ENCODE assay signal across 8 cellular contexts in genomic region chr13:84917252-84917878, GRCh38.
DNase-seq lines count a peak whose midpoint lies in the region; ATAC-seq, FAIRE-seq and TF ChIP-seq lines count a peak whose summit lies in the region.

No MANE protein-coding gene starts in this region.

- ATAC-seq in CD4-positive, alpha-beta T cell (ENCODE audit: poor library complexity): no peak

- no peaks in the 10 kb centered on the region for H3K36me3 Mint-ChIP-seq in activated CD4-positive, alpha-beta T cell treated with anti-CD3 and anti-CD28 coated beads, Interleukin-2, amount 10 ng/mL, durations not matched to agents 7 days and 5 days (ENCODE audit: low read depth)
- no peaks in the 10 kb centered on the region for H3K36me3 Mint-ChIP-seq in CD4-positive, alpha-beta T cell (ENCODE audit: low read depth)

- peak; percentile 8 for DNase-seq in NOMO-1 treated with DMSO at 0.1 percent for 48 hours (lab: John Stamatoyannopoulos, UW; ENCODE audit: unreplicated experiment)
- no peak for DNase-seq in NOMO-1 treated with dmso at 0.1 percent for 144 hours (lab: John Stamatoyannopoulos, UW; ENCODE audit: unreplicated experiment)
- DNase-seq in endothelial cell of umbilical vein (ENCODE audit: low read depth, low spot score): peak; percentile 16
- no peak for DNase-seq in transverse colon
- DNase-seq in posterior cingulate gyrus: no peak
- DNase-seq in activated CD4-positive, alpha-beta T cell treated with anti-CD3 and anti-CD28 coated beads, Interleukin-2, amount 10 ng/mL, durations not matched to agents 7 days and 5 days: no peak
- DNase-seq in CD4-positive, alpha-beta T cell: no peak

- CTCF ChIA-PET in endothelial cell of umbilical vein (lab: Charles Lee): no interaction called here
- CTCF ChIA-PET in activated CD4-positive, alpha-beta T cell treated with anti-CD3 and anti-CD28 coated beads, Interleukin-2, amount 10 ng/mL, durations not matched to agents 7 days and 5 days (lab: Charles Lee): no interaction called here
- CTCF ChIA-PET in CD4-positive, alpha-beta T cell (lab: Charles Lee): no interaction called here

- H3K27me3 ChIP-seq in OCI-LY1 (ENCODE audit: insufficient read depth, low read length): no peaks in the 10 kb centered on the region
- no peaks in the 10 kb centered on the region for H3K27me3 ChIP-seq in endothelial cell of umbilical vein (ENCODE audit: control insufficient read depth in 2 of 2, insufficient read depth in 2 of 2, low read length in 2 of 2)
- no peaks in the 10 kb centered on the region for H3K27me3 ChIP-seq in transverse colon
- no peaks in the 10 kb centered on the region for H3K27me3 ChIP-seq in CD4-positive, alpha-beta T cell (ENCODE audit: control insufficient read depth, insufficient read depth, low read length)

- no peak for FAIRE-seq in endothelial cell of umbilical vein (lab: Jason Lieb, UNC)

- H3K27ac Mint-ChIP-seq in activated CD4-positive, alpha-beta T cell treated with anti-CD3 and anti-CD28 coated beads, Interleukin-2, amount 10 ng/mL, durations not matched to agents 7 days and 5 days: no peak overlapping the region
- H3K27ac Mint-ChIP-seq in CD4-positive, alpha-beta T cell: no peak overlapping the region

- H3K36me3 ChIP-seq in OCI-LY1 (ENCODE audit: insufficient read depth, low read length) (no peaks in the 10 kb centered on the region), endothelial cell of umbilical vein (ENCODE audit: control insufficient read depth in 2 of 2, extremely low read depth in 1 of 2, insufficient read depth in 2 of 2, low read length in 2 of 2) (no peaks in the 10 kb centered on the region), transverse colon (no peaks in the 10 kb centered on the region)

- no peaks in the 10 kb centered on the region for H3K9me1 ChIP-seq in endothelial cell of umbilical vein (replicated peaks; ENCODE audit: control insufficient read depth, extremely low read depth, insufficient read depth, low read length)

- no peaks in the 10 kb centered on the region for H3K9me3 Mint-ChIP-seq in activated CD4-positive, alpha-beta T cell treated with anti-CD3 and anti-CD28 coated beads, Interleukin-2, amount 10 ng/mL, durations not matched to agents 7 days and 5 days
- no peaks in the 10 kb centered on the region for H3K9me3 Mint-ChIP-seq in CD4-positive, alpha-beta T cell

- in situ Hi-C loops in transverse colon (cut with MboI; ENCODE audit: low pct_ligation_motif_present in 1 of 4, low pct_unique_long_range_greater_than_20kb in 1 of 4, low sequenced_read_pairs in 3 of 4): loop anchor here in 2 of 4 donors (10.0 kb wide), 1 partner anchor 887 kb away; no protein-coding TSS in a partner anchor

- no peak overlapping the region for H3K27ac ChIP-seq in OCI-LY1 (ENCODE audit: low read depth, low read length, poor library complexity, severe bottlenecking)
- H3K27ac ChIP-seq in endothelial cell of umbilical vein (ENCODE audit: insufficient read depth, low read depth, low read length): no peak overlapping the region
- H3K27ac ChIP-seq in transverse colon: no peak overlapping the region
- no peak overlapping the region for H3K27ac ChIP-seq in CD4-positive, alpha-beta T cell (ENCODE audit: low read depth, low read length)

- intact Hi-C loops in endothelial cell of umbilical vein (cut with micrococcal nuclease): loop anchor here (1.0 to 5.0 kb wide), 2 partner anchors 889 to 910 kb away; no protein-coding TSS in a partner anchor
- intact Hi-C loops in transverse colon (cut with DNase I; ENCODE audit: low total_unique reads): loop anchor here (10.0 kb wide), 1 partner anchor 887 kb away; no protein-coding TSS in a partner anchor
- intact Hi-C loops in posterior cingulate gyrus (cut with DNase I): loop anchor here (1.0 kb wide), 1 partner anchor 889 kb away; no protein-coding TSS in a partner anchor
- intact Hi-C loops in CD4-positive, alpha-beta T cell (cut with DNase I, micrococcal nuclease): no loop called here

- no peak overlapping the region for H3K4me3 ChIP-seq in OCI-LY1 (ENCODE audit: low read depth, low read length, poor library complexity, severe bottlenecking)
- no peak overlapping the region for H3K4me3 ChIP-seq in endothelial cell of umbilical vein (replicated peaks in 1 of 3; ENCODE audit: insufficient read depth in 1 of 3, low read depth in 1 of 3, low read length in 3 of 3)
- peak overlapping the region in 1 of 4 donors; percentile 2 for H3K4me3 ChIP-seq in transverse colon

- H3K9ac ChIP-seq in OCI-LY1 (ENCODE audit: low read length) (no peak overlapping the region), endothelial cell of umbilical vein (replicated peaks; ENCODE audit: extremely low read depth, insufficient read depth, low read length) (no peak overlapping the region)

- no peak overlapping the region for H3K4me2 ChIP-seq in OCI-LY1 (ENCODE audit: low read length)
- no peak overlapping the region for H3K4me2 ChIP-seq in endothelial cell of umbilical vein (ENCODE audit: insufficient read depth, low read length)

- H3K4me1 ChIP-seq in OCI-LY1 (ENCODE audit: insufficient read depth, low read length, severe bottlenecking): no peaks in the 10 kb centered on the region
- no peaks in the 10 kb centered on the region for H3K4me1 ChIP-seq in endothelial cell of umbilical vein (ENCODE audit: control insufficient read depth, extremely low read depth, insufficient read depth, low read length)
- H3K4me1 ChIP-seq in transverse colon: no peaks in the 10 kb centered on the region

- no peaks in the 10 kb centered on the region for H4K20me1 ChIP-seq in OCI-LY1 (ENCODE audit: insufficient read depth, low read length)
- H4K20me1 ChIP-seq in endothelial cell of umbilical vein (replicated peaks; ENCODE audit: control insufficient read depth, extremely low read depth, insufficient read depth, low read length): no peaks in the 10 kb centered on the region

- no peaks in the 10 kb centered on the region for H3F3A ChIP-seq in OCI-LY1 (ENCODE audit: insufficient read depth, low read length)

- H2AFZ ChIP-seq in OCI-LY1 (ENCODE audit: low read length): no peak overlapping the region
- no peak overlapping the region for H2AFZ ChIP-seq in endothelial cell of umbilical vein (ENCODE audit: low read depth, low read length)

- dilution Hi-C loops in endothelial cell of umbilical vein (cut with MboI; ENCODE audit: extremely low pct_ligation_motif_present, low sequenced_read_pairs): no loop called here

- H3K4me3 Mint-ChIP-seq in activated CD4-positive, alpha-beta T cell treated with anti-CD3 and anti-CD28 coated beads, Interleukin-2, amount 10 ng/mL, durations not matched to agents 7 days and 5 days: no peak overlapping the region
- no peak overlapping the region for H3K4me3 Mint-ChIP-seq in CD4-positive, alpha-beta T cell

- peak; percentile 65 for TF ChIP-seq CTCF in OCI-LY1 (IDR thresholded peaks at IDR 0.05; ENCODE audit: low read length)
- no peak for TF ChIP-seq CTCF in endothelial cell of umbilical vein (IDR thresholded peaks at IDR 0.05; ENCODE audit: extremely low read depth in 1 of 2, insufficient read depth in 1 of 2, low read depth in 1 of 2, low read length in 2 of 2)
- peak; percentile 27 to 47 (median 34) for TF ChIP-seq CTCF in transverse colon (IDR thresholded peaks at IDR 0.05)
- no peak for TF ChIP-seq CTCF in CD4-positive, alpha-beta T cell (IDR thresholded peaks at IDR 0.05)

- no peaks in the 10 kb centered on the region for H3K4me1 Mint-ChIP-seq in activated CD4-positive, alpha-beta T cell treated with anti-CD3 and anti-CD28 coated beads, Interleukin-2, amount 10 ng/mL, durations not matched to agents 7 days and 5 days
- H3K4me1 Mint-ChIP-seq in CD4-positive, alpha-beta T cell (ENCODE audit: low read depth): no peaks in the 10 kb centered on the region

- no TSS peak for BruUV-seq in endothelial cell of umbilical vein (replicated peaks; lab: Mats Ljungman, UMichigan)

- 32 to 35% methylated on average over 4 of the region's 4 CpGs for WGBS in transverse colon (ENCODE audit: low coverage in 1 of 2), 2 donors

- TF ChIP-seq POLR2A in endothelial cell of umbilical vein (IDR thresholded peaks at IDR 0.05; ENCODE audit: low read depth, low read length) (no peak), transverse colon (IDR thresholded peaks at IDR 0.05) (no peak)

- no peak for TF ChIP-seq EP300 in transverse colon (IDR thresholded peaks at IDR 0.05; ENCODE audit: low read depth)

- POLR2A ChIA-PET in endothelial cell of umbilical vein (lab: Charles Lee): no interaction called here
- POLR2A ChIA-PET in activated CD4-positive, alpha-beta T cell treated with anti-CD3 and anti-CD28 coated beads, Interleukin-2, amount 10 ng/mL, durations not matched to agents 7 days and 5 days (lab: Charles Lee): no interaction called here
- POLR2A ChIA-PET in CD4-positive, alpha-beta T cell (lab: Charles Lee): no interaction called here

- H3K9me3 ChIP-seq in OCI-LY1 (ENCODE audit: low read length): no peaks in the 10 kb centered on the region
- no peaks in the 10 kb centered on the region for H3K9me3 ChIP-seq in endothelial cell of umbilical vein (replicated peaks; ENCODE audit: control insufficient read depth, insufficient read depth, low read length)
- no peaks in the 10 kb centered on the region for H3K9me3 ChIP-seq in transverse colon
- no peaks in the 10 kb centered on the region for H3K9me3 ChIP-seq in CD4-positive, alpha-beta T cell (ENCODE audit: control insufficient read depth, low read length)

- H3K27me3 Mint-ChIP-seq in activated CD4-positive, alpha-beta T cell treated with anti-CD3 and anti-CD28 coated beads, Interleukin-2, amount 10 ng/mL, durations not matched to agents 7 days and 5 days: no peaks in the 10 kb centered on the region
- no peaks in the 10 kb centered on the region for H3K27me3 Mint-ChIP-seq in CD4-positive, alpha-beta T cell

- H3K79me2 ChIP-seq in OCI-LY1 (ENCODE audit: insufficient read depth, low read length) (no peaks in the 10 kb centered on the region), endothelial cell of umbilical vein (ENCODE audit: control insufficient read depth, insufficient read depth, low read length) (no peaks in the 10 kb centered on the region)

- H3K9me2 ChIP-seq in OCI-LY1 (ENCODE audit: low read depth, low read length): no peaks in the 10 kb centered on the region

TF ChIP-seq in endothelial cell of umbilical vein, 7 proteins besides CTCF, POLR2A, EP300 and RAD21:
- no peak for TF ChIP-seq JUN (IDR thresholded peaks at IDR 0.05; ENCODE audit: borderline replicate concordance, insufficient read depth, insufficient read length, low read depth)
- TF ChIP-seq MAX (IDR thresholded peaks at IDR 0.05; ENCODE audit: insufficient read depth, insufficient read length): no peak
- no peak for TF ChIP-seq GATA2 (IDR thresholded peaks at IDR 0.05; ENCODE audit: insufficient read depth, insufficient read length, low read depth, low read length)
- no peak for TF ChIP-seq EZH2 (IDR thresholded peaks at IDR 0.05; ENCODE audit: borderline replicate concordance, low read depth, low read length, severe bottlenecking)
- no peak for TF ChIP-seq POLR2AphosphoS5 (IDR thresholded peaks at IDR 0.05; ENCODE audit: insufficient read depth, low read depth, low read length)

Comparison
In these comparisons a context has a peak if more than half of its experiments do, and no peak if none do; other contexts are left out.
1. DNase-seq: peak in NOMO-1 treated with DMSO at 0.1 percent for 48 hours (single experiment) and endothelial cell of umbilical vein (single experiment); none in NOMO-1 treated with dmso at 0.1 percent for 144 hours (single experiment), transverse colon (single experiment), posterior cingulate gyrus (0 of 10), activated CD4-positive, alpha-beta T cell treated with anti-CD3 and anti-CD28 coated beads, Interleukin-2, amount 10 ng/mL, durations not matched to agents 7 days and 5 days (single experiment) and CD4-positive, alpha-beta T cell (0 of 10).
2. CTCF ChIP-seq: peak in OCI-LY1 (single experiment) and transverse colon (5 of 5); none in endothelial cell of umbilical vein (0 of 2) and CD4-positive, alpha-beta T cell (single experiment).
3. intact Hi-C loops: an anchor here in endothelial cell of umbilical vein (1.0 to 5.0 kb wide), transverse colon (10.0 kb wide) and posterior cingulate gyrus (1.0 kb wide); none called in CD4-positive, alpha-beta T cell.